21 cellular contexts compared by ENCODE assay signal in genomic region chr11:27770576-27770975, GRCh38.
DNase-seq lines count a peak whose midpoint lies in the region; ATAC-seq, FAIRE-seq and TF ChIP-seq lines count a peak whose summit lies in the region.
"Had no signal": no experiment of that assay in that cellular context is flagged by ENCODE, and none has a peak within 500 bp of the region (broad histone marks: within the 10 kb centered on the region; RNA-seq: fewer than 3 reads in every experiment).

No MANE protein-coding gene starts in this region.

- peaks cover 2% of the 10 kb centered on the region for H3K27me3 ChIP-seq in bronchial epithelial cell (ENCODE audit: control insufficient read depth, insufficient read depth, low read length)
- H3K27me3 ChIP-seq in lower lobe of right lung (ENCODE audit: low read depth), result no peaks in the 10 kb centered on the region
- H3K27me3 ChIP-seq: body of pancreas, right atrium auricular region, suprapubic skin had no signal

- H3K4me1 Mint-ChIP-seq in Calu3 (ENCODE audit: low read depth, unreplicated experiment), result no peaks in the 10 kb centered on the region

- no peaks in the 10 kb centered on the region for H3K9me3 ChIP-seq in lower lobe of right lung
- H3K9me3 ChIP-seq: body of pancreas, right atrium auricular region, suprapubic skin had no signal

- H3K27me3 Mint-ChIP-seq in Calu3 (ENCODE audit: unreplicated experiment), result no peaks in the 10 kb centered on the region

- peak; percentile 96 for FAIRE-seq in bronchial epithelial cell (lab: Jason Lieb, UNC)
- FAIRE-seq: HepG2 had no signal

- TF ChIP-seq CTCF in Calu3 (IDR thresholded peaks at IDR 0.05; ENCODE audit: unreplicated experiment) (no peak), bronchial epithelial cell (IDR thresholded peaks at IDR 0.05; ENCODE audit: insufficient read depth, low read length, severe bottlenecking) (no peak), lower lobe of right lung (IDR thresholded peaks at IDR 0.05) (no peak)

- H3K4me3 ChIP-seq in bronchial epithelial cell (ENCODE audit: low read depth, low read length), result no peak overlapping the region
- H3K4me3 ChIP-seq in lower lobe of right lung, result no peak overlapping the region
- H3K4me3 ChIP-seq: body of pancreas, coronary artery, GM23248, right atrium auricular region, suprapubic skin had no signal

- H3K4me3 Mint-ChIP-seq in Calu3 (ENCODE audit: low read depth, unreplicated experiment), result no peak overlapping the region
- H3K4me3 Mint-ChIP-seq: activated naive CD8-positive, alpha-beta T cell; activated T-cell treated with anti-CD3 and anti-CD28 coated beads, Interleukin-2, amount 50 U/mL, for 72 hours had no signal

- DNase-seq in Calu3, result peak; percentile 65
- DNase-seq in HT1080 (ENCODE audit: low read depth), result peak; percentile 80
- peak; percentile 92 for DNase-seq in bronchial epithelial cell (ENCODE audit: low read depth)
- no peak for DNase-seq in lower lobe of right lung
- DNase-seq in NCI-H2196 (lab: John Stamatoyannopoulos, UW; ENCODE audit: unreplicated experiment), result no peak
- DNase-seq in stimulated activated CD4-positive, alpha-beta T cell treated with anti-CD3 and anti-CD28 coated beads, Interleukin-2, amount 100 ng/mL, for 48 hours, result no peak
- no peak for DNase-seq in NCI-H69 (lab: John Stamatoyannopoulos, UW)
- DNase-seq: activated CD4-positive, CD25-positive, alpha-beta regulatory T cell treated with anti-CD3 and anti-CD28 coated beads, Interleukin-2, amount 50 U/mL, for 72 hours; activated T-cell treated with anti-CD3 and anti-CD28 coated beads, Interleukin-2, amount 50 U/mL, for 72 hours; body of pancreas; foreskin melanocyte; GM23248; NCI-H1436 treated with DMSO at 0.1 percent for 48 hours; NCI-H2171 treated with DMSO at 0.1 percent for 48 hours; NCI-H82 had no signal

- peak overlapping the region; percentile 19 for H3K27ac Mint-ChIP-seq in Calu3 (ENCODE audit: unreplicated experiment)
- H3K27ac Mint-ChIP-seq: activated naive CD8-positive, alpha-beta T cell; activated T-cell treated with anti-CD3 and anti-CD28 coated beads, Interleukin-2, amount 50 U/mL, for 72 hours had no signal

- no peak overlapping the region for H3K27ac ChIP-seq in lower lobe of right lung
- H3K27ac ChIP-seq: body of pancreas, coronary artery, GM23248, right atrium auricular region, suprapubic skin had no signal

- H3K4me1 ChIP-seq in lower lobe of right lung, result no peaks in the 10 kb centered on the region
- H3K4me1 ChIP-seq: body of pancreas, right atrium auricular region, suprapubic skin had no signal

- intact Hi-C loops in Calu3 (cut with micrococcal nuclease; ENCODE audit: unreplicated experiment) (no loop called here), lower lobe of right lung (cut with DNase I) (no loop called here)

- no TSS peak for BruUV-seq in Calu3 (replicated peaks; lab: Mats Ljungman, UMichigan)

- no peaks in the 10 kb centered on the region for H3K36me3 Mint-ChIP-seq in Calu3 (ENCODE audit: insufficient read depth, unreplicated experiment)
- H3K36me3 Mint-ChIP-seq: activated naive CD8-positive, alpha-beta T cell had no signal

- CTCF ChIA-PET in Calu3 (lab: Charles Lee), result no interaction called here

- no peak for TF ChIP-seq POLR2A in GM18505 (IDR thresholded peaks at IDR 0.05; ENCODE audit: borderline replicate concordance, extremely low read depth, insufficient read depth, insufficient read length)

- H3K9me3 Mint-ChIP-seq in Calu3 (ENCODE audit: low read depth, unreplicated experiment), result no peaks in the 10 kb centered on the region

- H3K36me3 ChIP-seq in bronchial epithelial cell (ENCODE audit: control insufficient read depth, insufficient read depth, low read length) (no peaks in the 10 kb centered on the region), lower lobe of right lung (no peaks in the 10 kb centered on the region)
- H3K36me3 ChIP-seq: right atrium auricular region, suprapubic skin had no signal

- ATAC-seq in lower lobe of right lung (peak; percentile 87 to 88), GM18505 (IDR thresholded peaks at IDR 0.05; ENCODE audit: unreplicated experiment) (no peak)
- ATAC-seq: activated T-cell treated with anti-CD3 and anti-CD28 coated beads, Interleukin-2, amount 50 U/mL, for 72 hours; body of pancreas; HepG2 had no signal

Comparison
In these comparisons a context has a peak if more than half of its experiments do, and no peak if none do; other contexts are left out.
1. DNase-seq: peak in Calu3 (single experiment), HT1080 (single experiment) and bronchial epithelial cell (single experiment); none in lower lobe of right lung (single experiment), NCI-H2196 (single experiment), stimulated activated CD4-positive, alpha-beta T cell treated with anti-CD3 and anti-CD28 coated beads, Interleukin-2, amount 100 ng/mL, for 48 hours (0 of 2) and NCI-H69 (single experiment).